20 cellular contexts compared by ENCODE assay signal in genomic region chr1:214219916-214220315, GRCh38.
A peak's percentile ranks its signal among the peaks of the same experiment; 100 is the strongest.
DNase-seq lines count a peak whose midpoint lies in the region; ATAC-seq, FAIRE-seq and TF ChIP-seq lines count a peak whose summit lies in the region.
"Had no signal": no experiment of that assay in that cellular context is flagged by ENCODE, and none has a peak within 500 bp of the region (broad histone marks: within the 10 kb centered on the region; RNA-seq: fewer than 3 reads in every experiment).

No MANE protein-coding gene starts in this region.

- CTCF ChIA-PET in A549 (lab: Yijun Ruan, JAX): interaction anchor here (1.5 to 12.4 kb wide), 4 partner anchors 41 to 408 kb away, joined by 4 to 324 read pairs (median 18); no protein-coding TSS in a partner anchor

- TF ChIP-seq RAD21 in A549 (conservative IDR thresholded peaks at IDR 0.05 in 1 of 2, IDR thresholded peaks at IDR 0.05 in 1 of 2): no peak

- H3K4me1 ChIP-seq in A549 (peaks cover 42% of the 10 kb centered on the region), pancreas (peaks cover 9 to 22% (median 18%) of the 10 kb centered on the region in 3 donors)
- H3K4me1 ChIP-seq: HAP-1 had no signal

- POLR2A ChIA-PET in A549 (lab: Yijun Ruan, JAX): no interaction called here

- DNase-seq in A549 (ENCODE audit: low read depth in 1 of 2, low spot score in 1 of 2) (peak; percentile 21 to 47), HuH-7 (ENCODE audit: low spot score) (peak; percentile 31), NCI-H69 (lab: John Stamatoyannopoulos, UW) (peak; percentile 93), kidney tubule cell (ENCODE audit: low spot score) (peak; percentile 47), cortex of kidney (lab: John Stamatoyannopoulos, UW) (no peak), LoVo (ENCODE audit: low spot score) (no peak), pancreas (no peak)
- DNase-seq: 8988T, GF-D8, KG1, MV-4-11, NCI-H2029 treated with DMSO at 0.1 percent for 48 hours, NCI-H2171, NCI-H446, NCI-H82, OCI-M1, SHP77 had no signal

- WGBS in A549 (ENCODE audit: missing lambda C conversion rate): 7% methylated on average over 4 of the region's 4 CpGs
- 54 to 55% methylated on average over 4 of the region's 4 CpGs for WGBS in pancreas, 2 donors

- intact Hi-C loops in pancreas (cut with DNase I): loop anchor here in 1 of 3 donors (10.0 kb wide), 1 partner anchor 105 kb away; no protein-coding TSS in a partner anchor

- no peak for TF ChIP-seq CTCF in A549 (IDR thresholded peaks at IDR 0.05)
- no peak for TF ChIP-seq CTCF in pancreas (IDR thresholded peaks at IDR 0.05)

- no peaks in the 10 kb centered on the region for H3K27me3 ChIP-seq in pancreas

- TF ChIP-seq EP300 in A549 (IDR thresholded peaks at IDR 0.05): no peak

- peak overlapping the region; percentile 66 for H3K4me2 ChIP-seq in A549

- ATAC-seq in A549 (peak; percentile 73 to 81; a peak in 5 of 6 replicates), HG03571 (IDR thresholded peaks at IDR 0.05; ENCODE audit: unreplicated experiment) (no peak), pancreas (no peak)

- no peaks in the 10 kb centered on the region for H3K9me3 ChIP-seq in A549
- no peaks in the 10 kb centered on the region for H3K9me3 ChIP-seq in pancreas
- H3K9me3 ChIP-seq: HAP-1 had no signal

- no peak for TF ChIP-seq POLR2A in A549 (IDR thresholded peaks at IDR 0.05; ENCODE audit: low read length)

- no peaks in the 10 kb centered on the region for H3K36me3 ChIP-seq in pancreas
- H3K36me3 ChIP-seq: HAP-1 had no signal

- H3K4me3 ChIP-seq in A549 (no peak overlapping the region), pancreas (no peak overlapping the region)
- H3K4me3 ChIP-seq: HAP-1, SK-N-MC had no signal

- FAIRE-seq in A549 (lab: Jason Lieb, UNC): no peak
- no peak for FAIRE-seq in pancreas (lab: Jason Lieb, UNC)

- H3K27ac ChIP-seq in A549 (peak overlapping the region; percentile 24 to 60; a peak in 5 of 6 replicates), pancreas (no peak overlapping the region)
- H3K27ac ChIP-seq: SK-N-MC had no signal

TF ChIP-seq in A549, 52 proteins besides CTCF, POLR2A, EP300 and RAD21:
- TF ChIP-seq REST (IDR thresholded peaks at IDR 0.05) (no peak), MYC (IDR thresholded peaks at IDR 0.05; ENCODE audit: borderline replicate concordance, low read length) (no peak), MAZ (IDR thresholded peaks at IDR 0.05; ENCODE audit: borderline replicate concordance, low read depth, low read length) (no peak), FOSL2 (IDR thresholded peaks at IDR 0.05) (no peak), FOSL2 (CRISPR knock-in tag; IDR thresholded peaks at IDR 0.05) (peak; percentile 29; the same call in 1 of the 2 replicates), EHMT2 (IDR thresholded peaks at IDR 0.05; ENCODE audit: low read depth) (no peak), CEBPB (IDR thresholded peaks at IDR 0.05) (peak; percentile 28 to 61; a peak in 2 of 4 replicates), ESRRA (IDR thresholded peaks at IDR 0.05; ENCODE audit: borderline replicate concordance, low read length) (no peak)

Comparison
In these comparisons a context has a peak if more than half of its experiments do, and no peak if none do; other contexts are left out.
1. ATAC-seq: peak in A549 (2 of 2); none in HG03571 (single experiment) and pancreas (0 of 4).
2. DNase-seq: peak in A549 (2 of 2), HuH-7 (single experiment), NCI-H69 (single experiment) and kidney tubule cell (single experiment); none in cortex of kidney (single experiment), LoVo (single experiment) and pancreas (0 of 6).
3. H3K27ac ChIP-seq: peak in A549 (2 of 2); none in pancreas (0 of 4).